In the genomic region with DNA sequence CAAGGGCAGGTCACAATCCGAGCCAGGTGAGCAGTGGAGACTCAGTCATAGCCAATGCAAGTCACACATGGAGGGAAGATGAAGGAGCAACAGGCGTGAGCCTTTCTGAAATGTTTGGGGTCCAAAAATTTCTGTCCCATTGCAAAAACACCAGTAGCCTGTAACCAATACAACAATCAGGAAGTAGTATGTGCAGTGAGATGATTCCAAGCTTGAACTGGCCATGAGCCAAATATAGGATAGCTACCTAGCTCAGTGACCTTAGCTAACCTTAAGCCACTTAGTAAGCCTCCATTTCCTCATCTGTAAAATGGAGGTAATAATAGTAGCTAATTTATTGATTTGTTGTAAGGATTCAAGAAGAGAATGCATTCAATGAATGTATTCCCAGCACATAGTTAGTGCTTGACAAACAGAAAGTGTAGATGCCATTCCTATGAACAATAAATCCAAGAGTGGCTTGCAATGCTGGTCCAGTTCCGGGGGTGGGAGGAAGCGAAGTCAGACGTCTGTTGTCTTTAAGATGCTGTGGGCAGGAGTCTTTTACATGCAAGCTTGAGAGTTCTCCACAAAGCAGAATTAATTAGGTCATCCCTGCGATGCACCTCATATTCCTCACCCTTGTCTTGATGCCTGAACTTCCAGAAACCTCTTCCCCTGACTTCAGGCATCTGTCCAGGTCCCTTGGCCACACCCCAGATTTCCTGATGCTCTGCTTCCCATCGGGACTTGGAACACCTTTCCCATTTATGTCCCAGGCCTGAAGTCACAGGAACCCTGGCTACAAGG, we compare ENCODE assay signal across 16 cellular contexts.
DNase-seq lines count a peak whose midpoint lies in the region; ATAC-seq, FAIRE-seq and TF ChIP-seq lines count a peak whose summit lies in the region.
"Had no signal": no experiment of that assay in that cellular context is flagged by ENCODE, and none has a peak within 500 bp of the region (broad histone marks: within the 10 kb centered on the region; RNA-seq: fewer than 3 reads in every experiment).

No MANE protein-coding gene starts in this region.

- H3K4me3 ChIP-seq in Caco-2 (ENCODE audit: low read depth, low read length) (no peak overlapping the region), LNCaP clone FGC (ENCODE audit: low read depth, low read length) (no peak overlapping the region), bronchial epithelial cell (ENCODE audit: low read depth, low read length) (no peak overlapping the region), mesendoderm (ENCODE audit: low read length) (no peak overlapping the region)

- H3K27me3 ChIP-seq in Caco-2 (replicated peaks; ENCODE audit: control insufficient read depth, insufficient read depth, low read length) (no peaks in the 10 kb centered on the region), bronchial epithelial cell (ENCODE audit: control insufficient read depth, insufficient read depth, low read length) (no peaks in the 10 kb centered on the region), mesendoderm (ENCODE audit: insufficient read depth, low read length, poor library complexity) (no peaks in the 10 kb centered on the region)

- no peak overlapping the region for H3K4ac ChIP-seq in mesendoderm (ENCODE audit: low read depth, low read length)

- TF ChIP-seq CTCF in Caco-2 (IDR thresholded peaks at IDR 0.05; ENCODE audit: insufficient read depth in 1 of 2, low read depth in 1 of 2, low read length in 1 of 2, severe bottlenecking in 1 of 2, unreplicated experiment in 1 of 2) (no peak), LNCaP clone FGC (IDR thresholded peaks at IDR 0.05; ENCODE audit: control insufficient read depth, extremely low read depth, insufficient read depth) (no peak), bronchial epithelial cell (IDR thresholded peaks at IDR 0.05; ENCODE audit: insufficient read depth, low read length, severe bottlenecking) (no peak)

- no peak overlapping the region for H3K23ac ChIP-seq in mesendoderm (ENCODE audit: low read length)

- H4K8ac ChIP-seq in mesendoderm (ENCODE audit: low read depth, low read length): no peak overlapping the region

- H3K79me2 ChIP-seq in mesendoderm (ENCODE audit: control insufficient read depth, insufficient read depth, low read length): no peaks in the 10 kb centered on the region

- H3K27ac Mint-ChIP-seq in Caco-2 (ENCODE audit: unreplicated experiment): peak overlapping the region; percentile 54
- no peak overlapping the region for H3K27ac Mint-ChIP-seq in natural killer cell treated with Interleukin-12 subunit alpha and Interleukin-12 subunit beta and Interleukin-15 and Interleukin-18, amount 100 ng/mL, for 72 hours
- H3K27ac Mint-ChIP-seq: activated naive CD4-positive, alpha-beta T cell treated with anti-CD3 and anti-CD28 coated beads, Interleukin-2, amount 50 U/mL, for 24 hours; IgD-negative memory B cell had no signal

- BruUV-seq in Caco-2 (replicated peaks; lab: Mats Ljungman, UMichigan): no TSS peak

- FAIRE-seq in bronchial epithelial cell (lab: Jason Lieb, UNC): no peak

- intact Hi-C loops in Caco-2 (cut with micrococcal nuclease; ENCODE audit: unreplicated experiment): loop anchor here (2.0 kb wide), 1 partner anchor 23 kb away; no protein-coding TSS in a partner anchor

- WGBS in mesendoderm (ENCODE audit: extremely low coverage, insufficient coverage, low lambda C conversion rate): no CpG with 5 or more reads among the region's 7 CpGs

- H3K4me1 Mint-ChIP-seq in Caco-2 (ENCODE audit: low read depth, unreplicated experiment): peaks cover 13% of the 10 kb centered on the region
- H3K4me1 Mint-ChIP-seq in natural killer cell treated with Interleukin-12 subunit alpha and Interleukin-12 subunit beta and Interleukin-15 and Interleukin-18, amount 100 ng/mL, for 72 hours (ENCODE audit: low read depth in 2 of 2): peaks cover 18 to 24% of the 10 kb centered on the region in 2 donors

- no peaks in the 10 kb centered on the region for H3K79me1 ChIP-seq in mesendoderm (ENCODE audit: low read length)

- H3K27ac ChIP-seq in mesendoderm (ENCODE audit: low read depth, low read length): no peak overlapping the region

- H4K5ac ChIP-seq in mesendoderm (ENCODE audit: low read length): no peak overlapping the region

- H2AK5ac ChIP-seq in mesendoderm (ENCODE audit: low read length): peak overlapping the region; percentile 60

- no peaks in the 10 kb centered on the region for H3K9me3 ChIP-seq in Caco-2

- H3K56ac ChIP-seq in mesendoderm (ENCODE audit: low read length): peak overlapping the region; percentile 20

- peaks cover 19% of the 10 kb centered on the region for H3K4me1 ChIP-seq in Caco-2
- H3K4me1 ChIP-seq in mesendoderm (ENCODE audit: control insufficient read depth, low read depth, low read length): peaks cover 12% of the 10 kb centered on the region

- H3K4me2 ChIP-seq in mesendoderm (ENCODE audit: low read length): no peak overlapping the region

- no peak overlapping the region for H3K4me3 Mint-ChIP-seq in Caco-2 (ENCODE audit: unreplicated experiment)
- H3K4me3 Mint-ChIP-seq in natural killer cell treated with Interleukin-12 subunit alpha and Interleukin-12 subunit beta and Interleukin-15 and Interleukin-18, amount 100 ng/mL, for 72 hours: no peak overlapping the region
- H3K4me3 Mint-ChIP-seq: activated naive CD4-positive, alpha-beta T cell treated with anti-CD3 and anti-CD28 coated beads, Interleukin-2, amount 50 U/mL, for 24 hours; IgD-negative memory B cell; stimulated activated naive CD8-positive, alpha-beta T cell treated with anti-CD3 and anti-CD28 coated beads, Interleukin-15, Interleukin-2, amounts not matched to agents 100 ng/mL and 50 ng/mL, for 24 hours had no signal

- H2BK120ac ChIP-seq in mesendoderm (ENCODE audit: low read depth, low read length): no peak overlapping the region

- DNase-seq in Caco-2 (no peak), LNCaP clone FGC (ENCODE audit: low read depth) (peak; percentile 13), bronchial epithelial cell (ENCODE audit: low read depth) (peak; percentile 70), mesendoderm (no peak), midbrain (lab: John Stamatoyannopoulos, UW) (no peak), cerebellar cortex (ENCODE audit: low spot score) (no peak)
- no peak for DNase-seq in natural killer cell treated with Interleukin-12 subunit alpha and Interleukin-12 subunit beta and Interleukin-15 and Interleukin-18, amount 100 ng/mL, for 72 hours (ENCODE audit: low spot score)
- DNase-seq: activated CD4-positive, alpha-beta T cell treated with anti-CD3 and anti-CD28 coated beads, Interleukin-2, amount 50 U/mL, for 4 hours; effector CD4-positive, alpha-beta T cell; H7; NCI-H2029 treated with DMSO at 0.1 percent for 48 hours; stimulated activated CD4-positive, alpha-beta T cell treated with anti-CD3 and anti-CD28 coated beads, Interleukin-4, amount 100 ng/mL, for 1 hour had no signal

- ATAC-seq in natural killer cell treated with Interleukin-12 subunit alpha and Interleukin-12 subunit beta and Interleukin-15 and Interleukin-18, amount 100 ng/mL, for 72 hours: no peak
- no peak for ATAC-seq in GM21360 (IDR thresholded peaks at IDR 0.05; ENCODE audit: unreplicated experiment)

- peak overlapping the region; percentile 82 for H3K18ac ChIP-seq in mesendoderm (ENCODE audit: low read length)

- H2BK15ac ChIP-seq in mesendoderm (replicated peaks; ENCODE audit: low read depth): no peak overlapping the region

- no peak overlapping the region for H3K9ac ChIP-seq in mesendoderm (ENCODE audit: low read length)

- no peaks in the 10 kb centered on the region for H3K27me3 Mint-ChIP-seq in Caco-2 (ENCODE audit: insufficient read depth, unreplicated experiment)
- peaks cover 9 to 10% of the 10 kb centered on the region in 2 donors for H3K27me3 Mint-ChIP-seq in natural killer cell treated with Interleukin-12 subunit alpha and Interleukin-12 subunit beta and Interleukin-15 and Interleukin-18, amount 100 ng/mL, for 72 hours
- H3K27me3 Mint-ChIP-seq: activated naive CD4-positive, alpha-beta T cell treated with anti-CD3 and anti-CD28 coated beads, Interleukin-2, amount 50 U/mL, for 24 hours; stimulated activated naive CD8-positive, alpha-beta T cell treated with anti-CD3 and anti-CD28 coated beads, Interleukin-15, Interleukin-2, amounts not matched to agents 100 ng/mL and 50 ng/mL, for 24 hours had no signal

- CTCF ChIA-PET in Caco-2 (lab: Charles Lee): interaction anchor here (1.1 to 1.5 kb wide), 3 partner anchors 62 to 275 kb away, joined by 3 to 11 read pairs (median 6); no protein-coding TSS in a partner anchor

- H3K9me3 Mint-ChIP-seq in Caco-2 (ENCODE audit: unreplicated experiment): peaks cover 10% of the 10 kb centered on the region
- H3K9me3 Mint-ChIP-seq in natural killer cell treated with Interleukin-12 subunit alpha and Interleukin-12 subunit beta and Interleukin-15 and Interleukin-18, amount 100 ng/mL, for 72 hours: no peaks in the 10 kb centered on the region
- H3K9me3 Mint-ChIP-seq: activated naive CD4-positive, alpha-beta T cell treated with anti-CD3 and anti-CD28 coated beads, Interleukin-2, amount 50 U/mL, for 24 hours; IgD-negative memory B cell; stimulated activated naive CD8-positive, alpha-beta T cell treated with anti-CD3 and anti-CD28 coated beads, Interleukin-15, Interleukin-2, amounts not matched to agents 100 ng/mL and 50 ng/mL, for 24 hours had no signal

- POLR2A ChIA-PET in Caco-2 (lab: Charles Lee): no interaction called here

- H3K36me3 Mint-ChIP-seq in Caco-2 (ENCODE audit: insufficient read depth, unreplicated experiment): no peaks in the 10 kb centered on the region
- H3K36me3 Mint-ChIP-seq in natural killer cell treated with Interleukin-12 subunit alpha and Interleukin-12 subunit beta and Interleukin-15 and Interleukin-18, amount 100 ng/mL, for 72 hours: no peaks in the 10 kb centered on the region
- H3K36me3 Mint-ChIP-seq: activated naive CD4-positive, alpha-beta T cell treated with anti-CD3 and anti-CD28 coated beads, Interleukin-2, amount 50 U/mL, for 24 hours; IgD-negative memory B cell had no signal

- H3K36me3 ChIP-seq in Caco-2 (ENCODE audit: control insufficient read depth, insufficient read depth, low read length) (no peaks in the 10 kb centered on the region), bronchial epithelial cell (ENCODE audit: control insufficient read depth, insufficient read depth, low read length) (no peaks in the 10 kb centered on the region), mesendoderm (ENCODE audit: control insufficient read depth, insufficient read depth, low read length) (no peaks in the 10 kb centered on the region)

- H2BK5ac ChIP-seq in mesendoderm (ENCODE audit: low read length): peak overlapping the region; percentile 30

Comparison
In these comparisons a context has a peak if more than half of its experiments do, and no peak if none do; other contexts are left out.
1. DNase-seq: peak in LNCaP clone FGC (single experiment) and bronchial epithelial cell (single experiment); none in Caco-2 (0 of 2), mesendoderm (single experiment), midbrain (single experiment), natural killer cell treated with Interleukin-12 subunit alpha and Interleukin-12 subunit beta and Interleukin-15 and Interleukin-18, amount 100 ng/mL, for 72 hours (single experiment) and cerebellar cortex (single experiment).